1 cellular context compared by ENCODE assay signal in genomic region chr22:50532353-50532700, GRCh38.
TF ChIP-seq lines count a peak whose summit lies in the region.

No MANE protein-coding gene starts in this region.

TF ChIP-seq in endothelial cell of umbilical vein, 7 proteins besides CTCF, POLR2A, EP300 and RAD21:
- TF ChIP-seq GATA2 (IDR thresholded peaks at IDR 0.05; ENCODE audit: insufficient read depth, insufficient read length, low read depth, low read length) (no peak), MYC (IDR thresholded peaks at IDR 0.05; ENCODE audit: low read depth, low read length) (no peak), MAX (IDR thresholded peaks at IDR 0.05; ENCODE audit: insufficient read depth, insufficient read length) (no peak), POLR2AphosphoS5 (IDR thresholded peaks at IDR 0.05; ENCODE audit: insufficient read depth, low read depth, low read length) (no peak), EZH2 (IDR thresholded peaks at IDR 0.05; ENCODE audit: borderline replicate concordance, low read depth, low read length, severe bottlenecking) (no peak), JUN (IDR thresholded peaks at IDR 0.05; ENCODE audit: borderline replicate concordance, insufficient read depth, insufficient read length, low read depth) (no peak), FOS (IDR thresholded peaks at IDR 0.05; ENCODE audit: borderline replicate concordance, insufficient read depth, low read length) (no peak)
